1 cellular context compared by ENCODE assay signal in genomic region chr7:44473295-44473694, GRCh38.
TF ChIP-seq lines count a peak whose summit lies in the region.

No MANE protein-coding gene starts in this region.

TF ChIP-seq in HepG2, 621 proteins besides CTCF, POLR2A, EP300 and RAD21 (continued from another document and continues in another):
- TF ChIP-seq, protein P1, sequence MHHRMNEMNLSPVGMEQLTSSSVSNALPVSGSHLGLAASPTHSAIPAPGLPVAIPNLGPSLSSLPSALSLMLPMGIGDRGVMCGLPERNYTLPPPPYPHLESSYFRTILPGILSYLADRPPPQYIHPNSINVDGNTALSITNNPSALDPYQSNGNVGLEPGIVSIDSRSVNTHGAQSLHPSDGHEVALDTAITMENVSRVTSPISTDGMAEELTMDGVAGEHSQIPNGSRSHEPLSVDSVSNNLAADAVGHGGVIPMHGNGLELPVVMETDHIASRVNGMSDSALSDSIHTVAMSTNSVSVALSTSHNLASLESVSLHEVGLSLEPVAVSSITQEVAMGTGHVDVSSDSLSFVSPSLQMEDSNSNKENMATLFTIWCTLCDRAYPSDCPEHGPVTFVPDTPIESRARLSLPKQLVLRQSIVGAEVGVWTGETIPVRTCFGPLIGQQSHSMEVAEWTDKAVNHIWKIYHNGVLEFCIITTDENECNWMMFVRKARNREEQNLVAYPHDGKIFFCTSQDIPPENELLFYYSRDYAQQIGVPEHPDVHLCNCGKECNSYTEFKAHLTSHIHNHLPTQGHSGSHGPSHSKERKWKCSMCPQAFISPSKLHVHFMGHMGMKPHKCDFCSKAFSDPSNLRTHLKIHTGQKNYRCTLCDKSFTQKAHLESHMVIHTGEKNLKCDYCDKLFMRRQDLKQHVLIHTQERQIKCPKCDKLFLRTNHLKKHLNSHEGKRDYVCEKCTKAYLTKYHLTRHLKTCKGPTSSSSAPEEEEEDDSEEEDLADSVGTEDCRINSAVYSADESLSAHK (CRISPR knock-in tag; IDR thresholded peaks at IDR 0.05; ENCODE audit: borderline replicate concordance), result no peak
- no peak for TF ChIP-seq GFI1 (CRISPR knock-in tag; IDR thresholded peaks at IDR 0.05; ENCODE audit: borderline replicate concordance)
- TF ChIP-seq SNAPC4 (CRISPR knock-in tag; IDR thresholded peaks at IDR 0.05), result no peak
- no peak for TF ChIP-seq ZNF557 (CRISPR knock-in tag; IDR thresholded peaks at IDR 0.05)
- TF ChIP-seq JUNB (CRISPR knock-in tag; IDR thresholded peaks at IDR 0.05; ENCODE audit: borderline replicate concordance), result no peak
- 0 out of 2 replicates have a peak, but pooled peaks have one; percentile 51 for TF ChIP-seq RCOR2 (CRISPR knock-in tag; IDR thresholded peaks at IDR 0.05)
- no peak for TF ChIP-seq ZSCAN21 (CRISPR knock-in tag; IDR thresholded peaks at IDR 0.05; ENCODE audit: borderline replicate concordance)
- peak; percentile 83; the same call in 1 of the 2 replicates for TF ChIP-seq ZNF205 (CRISPR knock-in tag; IDR thresholded peaks at IDR 0.05)
- no peak for TF ChIP-seq ZNF17 (CRISPR knock-in tag; IDR thresholded peaks at IDR 0.05)
- TF ChIP-seq ZGPAT (CRISPR knock-in tag; IDR thresholded peaks at IDR 0.05), result 0 out of 2 replicates have a peak, but pooled peaks have one; percentile 50
- TF ChIP-seq, protein P2, sequence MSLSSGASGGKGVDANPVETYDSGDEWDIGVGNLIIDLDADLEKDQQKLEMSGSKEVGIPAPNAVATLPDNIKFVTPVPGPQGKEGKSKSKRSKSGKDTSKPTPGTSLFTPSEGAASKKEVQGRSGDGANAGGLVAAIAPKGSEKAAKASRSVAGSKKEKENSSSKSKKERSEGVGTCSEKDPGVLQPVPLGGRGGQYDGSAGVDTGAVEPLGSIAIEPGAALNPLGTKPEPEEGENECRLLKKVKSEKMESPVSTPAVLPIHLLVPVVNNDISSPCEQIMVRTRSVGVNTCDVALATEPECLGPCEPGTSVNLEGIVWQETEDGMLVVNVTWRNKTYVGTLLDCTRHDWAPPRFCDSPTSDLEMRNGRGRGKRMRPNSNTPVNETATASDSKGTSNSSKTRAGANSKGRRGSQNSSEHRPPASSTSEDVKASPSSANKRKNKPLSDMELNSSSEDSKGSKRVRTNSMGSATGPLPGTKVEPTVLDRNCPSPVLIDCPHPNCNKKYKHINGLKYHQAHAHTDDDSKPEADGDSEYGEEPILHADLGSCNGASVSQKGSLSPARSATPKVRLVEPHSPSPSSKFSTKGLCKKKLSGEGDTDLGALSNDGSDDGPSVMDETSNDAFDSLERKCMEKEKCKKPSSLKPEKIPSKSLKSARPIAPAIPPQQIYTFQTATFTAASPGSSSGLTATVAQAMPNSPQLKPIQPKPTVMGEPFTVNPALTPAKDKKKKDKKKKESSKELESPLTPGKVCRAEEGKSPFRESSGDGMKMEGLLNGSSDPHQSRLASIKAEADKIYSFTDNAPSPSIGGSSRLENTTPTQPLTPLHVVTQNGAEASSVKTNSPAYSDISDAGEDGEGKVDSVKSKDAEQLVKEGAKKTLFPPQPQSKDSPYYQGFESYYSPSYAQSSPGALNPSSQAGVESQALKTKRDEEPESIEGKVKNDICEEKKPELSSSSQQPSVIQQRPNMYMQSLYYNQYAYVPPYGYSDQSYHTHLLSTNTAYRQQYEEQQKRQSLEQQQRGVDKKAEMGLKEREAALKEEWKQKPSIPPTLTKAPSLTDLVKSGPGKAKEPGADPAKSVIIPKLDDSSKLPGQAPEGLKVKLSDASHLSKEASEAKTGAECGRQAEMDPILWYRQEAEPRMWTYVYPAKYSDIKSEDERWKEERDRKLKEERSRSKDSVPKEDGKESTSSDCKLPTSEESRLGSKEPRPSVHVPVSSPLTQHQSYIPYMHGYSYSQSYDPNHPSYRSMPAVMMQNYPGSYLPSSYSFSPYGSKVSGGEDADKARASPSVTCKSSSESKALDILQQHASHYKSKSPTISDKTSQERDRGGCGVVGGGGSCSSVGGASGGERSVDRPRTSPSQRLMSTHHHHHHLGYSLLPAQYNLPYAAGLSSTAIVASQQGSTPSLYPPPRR (CRISPR knock-in tag; IDR thresholded peaks at IDR 0.05; ENCODE audit: borderline replicate concordance), result peak; percentile 34; the same call in 1 of the 2 replicates
- TF ChIP-seq ZNF891 (CRISPR knock-in tag; IDR thresholded peaks at IDR 0.05), result no peak
- TF ChIP-seq HNF4A (CRISPR knock-in tag; IDR thresholded peaks at IDR 0.05), result peak; percentile 82
- TF ChIP-seq ZBTB37 (CRISPR knock-in tag; IDR thresholded peaks at IDR 0.05), result no peak
- peak; percentile 92 for TF ChIP-seq FOXA3 (CRISPR knock-in tag; IDR thresholded peaks at IDR 0.05)
- TF ChIP-seq KAT8 (CRISPR knock-in tag; IDR thresholded peaks at IDR 0.05), result peak; percentile 68; the same call in 1 of the 2 replicates
- no peak for TF ChIP-seq ZSCAN20 (CRISPR knock-in tag; IDR thresholded peaks at IDR 0.05; ENCODE audit: borderline replicate concordance)
- no peak for TF ChIP-seq ARNT2 (CRISPR knock-in tag; IDR thresholded peaks at IDR 0.05; ENCODE audit: low read depth)
- TF ChIP-seq ZNF253 (CRISPR knock-in tag; IDR thresholded peaks at IDR 0.05; ENCODE audit: borderline replicate concordance), result no peak
- TF ChIP-seq ZNF180 (CRISPR knock-in tag; IDR thresholded peaks at IDR 0.05; ENCODE audit: borderline replicate concordance, low read depth), result no peak
- no peak for TF ChIP-seq BRCA1 (CRISPR knock-in tag; IDR thresholded peaks at IDR 0.05)
- TF ChIP-seq ZNF768 (CRISPR knock-in tag; IDR thresholded peaks at IDR 0.05), result no peak
- peak; percentile 81 for TF ChIP-seq GATAD2A (CRISPR knock-in tag; IDR thresholded peaks at IDR 0.05)
- 0 out of 2 replicates have a peak, but pooled peaks have one; percentile 23 for TF ChIP-seq IKZF5 (CRISPR knock-in tag; IDR thresholded peaks at IDR 0.05)
- TF ChIP-seq ATRX (CRISPR knock-in tag; IDR thresholded peaks at IDR 0.05; ENCODE audit: borderline replicate concordance), result no peak
- TF ChIP-seq ZBTB20 (CRISPR knock-in tag; IDR thresholded peaks at IDR 0.05; ENCODE audit: borderline replicate concordance, low read depth), result peak; percentile 69; the same call in 1 of the 2 replicates
- no peak for TF ChIP-seq RORA (CRISPR knock-in tag; IDR thresholded peaks at IDR 0.05)
- TF ChIP-seq GMEB1 (CRISPR knock-in tag; IDR thresholded peaks at IDR 0.05; ENCODE audit: borderline replicate concordance), result no peak
- TF ChIP-seq, protein P3, sequence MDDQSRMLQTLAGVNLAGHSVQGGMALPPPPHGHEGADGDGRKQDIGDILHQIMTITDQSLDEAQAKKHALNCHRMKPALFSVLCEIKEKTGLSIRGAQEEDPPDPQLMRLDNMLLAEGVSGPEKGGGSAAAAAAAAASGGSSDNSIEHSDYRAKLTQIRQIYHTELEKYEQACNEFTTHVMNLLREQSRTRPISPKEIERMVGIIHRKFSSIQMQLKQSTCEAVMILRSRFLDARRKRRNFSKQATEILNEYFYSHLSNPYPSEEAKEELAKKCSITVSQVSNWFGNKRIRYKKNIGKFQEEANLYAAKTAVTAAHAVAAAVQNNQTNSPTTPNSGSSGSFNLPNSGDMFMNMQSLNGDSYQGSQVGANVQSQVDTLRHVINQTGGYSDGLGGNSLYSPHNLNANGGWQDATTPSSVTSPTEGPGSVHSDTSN (CRISPR knock-in tag; IDR thresholded peaks at IDR 0.05; ENCODE audit: borderline replicate concordance), result no peak
- TF ChIP-seq, protein P4, sequence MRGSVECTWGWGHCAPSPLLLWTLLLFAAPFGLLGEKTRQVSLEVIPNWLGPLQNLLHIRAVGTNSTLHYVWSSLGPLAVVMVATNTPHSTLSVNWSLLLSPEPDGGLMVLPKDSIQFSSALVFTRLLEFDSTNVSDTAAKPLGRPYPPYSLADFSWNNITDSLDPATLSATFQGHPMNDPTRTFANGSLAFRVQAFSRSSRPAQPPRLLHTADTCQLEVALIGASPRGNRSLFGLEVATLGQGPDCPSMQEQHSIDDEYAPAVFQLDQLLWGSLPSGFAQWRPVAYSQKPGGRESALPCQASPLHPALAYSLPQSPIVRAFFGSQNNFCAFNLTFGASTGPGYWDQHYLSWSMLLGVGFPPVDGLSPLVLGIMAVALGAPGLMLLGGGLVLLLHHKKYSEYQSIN (CRISPR knock-in tag; IDR thresholded peaks at IDR 0.05; ENCODE audit: borderline replicate concordance), result no peak
- TF ChIP-seq ZNF879 (CRISPR knock-in tag; IDR thresholded peaks at IDR 0.05), result no peak
